ENCODE assay signal across 8 cellular contexts in genomic region chr5:172452398-172453205, GRCh38. TPM values are rescaled to one million over a fixed set of nuclear protein-coding genes. Genes with fewer than 3 reads are reported as not detected.
DNase-seq lines count a peak whose midpoint lies in the region; ATAC-seq, FAIRE-seq and TF ChIP-seq lines count a peak whose summit lies in the region.

No MANE protein-coding gene starts in this region.

- peaks cover 5% of the 10 kb centered on the region for H3K36me3 ChIP-seq in bronchial epithelial cell (ENCODE audit: control insufficient read depth, insufficient read depth, low read length)
- H3K36me3 ChIP-seq in kidney epithelial cell (ENCODE audit: control insufficient read depth, insufficient read depth, low read length), result no peaks in the 10 kb centered on the region

- H3K4me3 ChIP-seq in A549 (peak overlapping the region; percentile 99), bronchial epithelial cell (ENCODE audit: low read depth, low read length) (peak overlapping the region; percentile 71), kidney epithelial cell (ENCODE audit: low read depth, low read length) (peak overlapping the region; percentile 70)

- DNase-seq in A549 (ENCODE audit: low read depth in 1 of 2, low spot score in 1 of 2), result peak in 1 of 2 experiments; percentile 73
- peak; percentile 21 for DNase-seq in HK-2 (ENCODE audit: unreplicated experiment)
- DNase-seq in bronchial epithelial cell (ENCODE audit: low read depth), result peak; percentile 62
- DNase-seq in kidney epithelial cell (ENCODE audit: low read depth), result no peak
- no peak for DNase-seq in NCI-H2107 (lab: John Stamatoyannopoulos, UW)

- no peak for TF ChIP-seq RAD21 in A549 (conservative IDR thresholded peaks at IDR 0.05 in 1 of 2, IDR thresholded peaks at IDR 0.05 in 1 of 2)

- POLR2A ChIA-PET in A549 (lab: Yijun Ruan, JAX), result interaction anchor here (1.6 kb wide), 1 partner anchor 38 kb away, joined by 4 read pairs; no protein-coding TSS in a partner anchor

- CTCF ChIA-PET in A549 (lab: Yijun Ruan, JAX), result interaction anchor here (0.5 to 5.5 kb wide), 34 partner anchors 8 to 605 kb away, joined by 3 to 47 read pairs (median 4); no protein-coding TSS in a partner anchor

- H3K27ac ChIP-seq in A549 (peak overlapping the region; percentile 92 to 95), temporal lobe (ENCODE audit: low read depth, low read length) (peak overlapping the region; percentile 76)

- no peak for TF ChIP-seq POLR2A in A549 (IDR thresholded peaks at IDR 0.05; ENCODE audit: low read length)

- 58% methylated on average over 18 of the region's 18 CpGs for WGBS in A549 (ENCODE audit: missing lambda C conversion rate)

- H3K27me3 ChIP-seq in bronchial epithelial cell (ENCODE audit: control insufficient read depth, insufficient read depth, low read length) (no peaks in the 10 kb centered on the region), kidney epithelial cell (ENCODE audit: control insufficient read depth, insufficient read depth, low read length) (no peaks in the 10 kb centered on the region)

- TF ChIP-seq CTCF in A549 (IDR thresholded peaks at IDR 0.05), result peak; percentile 43
- peak; percentile 24 for TF ChIP-seq CTCF in bronchial epithelial cell (IDR thresholded peaks at IDR 0.05; ENCODE audit: insufficient read depth, low read length, severe bottlenecking)
- TF ChIP-seq CTCF in kidney epithelial cell (IDR thresholded peaks at IDR 0.05; ENCODE audit: insufficient read depth, low read length, poor library complexity, severe bottlenecking), result no peak

- peak overlapping the region; percentile 89 for H3K4me2 ChIP-seq in A549

- no peaks in the 10 kb centered on the region for H3K9me3 ChIP-seq in A549

- TF ChIP-seq EP300 in A549 (IDR thresholded peaks at IDR 0.05), result no peak

- ATAC-seq in A549, result peak; percentile 33 to 65; a peak in 3 of 6 replicates
- no peak for ATAC-seq in GM18511 (IDR thresholded peaks at IDR 0.05; ENCODE audit: unreplicated experiment)
- no peak for ATAC-seq in GM18873 (IDR thresholded peaks at IDR 0.05; ENCODE audit: low FRiP score, unreplicated experiment)

- FAIRE-seq in A549 (lab: Jason Lieb, UNC) (no peak), bronchial epithelial cell (lab: Jason Lieb, UNC) (no peak)

- peaks cover 25% of the 10 kb centered on the region for H3K4me1 ChIP-seq in A549

TF ChIP-seq in A549, 52 proteins besides CTCF, POLR2A, EP300 and RAD21:
- TF ChIP-seq HES2 (IDR thresholded peaks at IDR 0.05), result no peak
- no peak for TF ChIP-seq USF2 (IDR thresholded peaks at IDR 0.05)
- TF ChIP-seq ZC3H11A (IDR thresholded peaks at IDR 0.05), result no peak
- no peak for TF ChIP-seq POLR2AphosphoS2 (conservative IDR thresholded peaks at IDR 0.05; ENCODE audit: low read length)
- no peak for TF ChIP-seq NFE2L2 (conservative IDR thresholded peaks at IDR 0.05; ENCODE audit: low read length)
- peak; percentile 98 for TF ChIP-seq KDM1A (IDR thresholded peaks at IDR 0.05; ENCODE audit: low read depth)
- no peak for TF ChIP-seq MAZ (IDR thresholded peaks at IDR 0.05; ENCODE audit: borderline replicate concordance, low read depth, low read length)
- TF ChIP-seq HEYL (CRISPR knock-in tag; IDR thresholded peaks at IDR 0.05), result no peak
- no peak for TF ChIP-seq HOXB13 (CRISPR knock-in tag; IDR thresholded peaks at IDR 0.05; ENCODE audit: low read depth)
- no peak for TF ChIP-seq ATOH8 (CRISPR knock-in tag; IDR thresholded peaks at IDR 0.05; ENCODE audit: low read depth)
- TF ChIP-seq CHD2 (IDR thresholded peaks at IDR 0.05; ENCODE audit: low read length, partially characterized antibody), result no peak
- TF ChIP-seq SMC3 (IDR thresholded peaks at IDR 0.05), result 0 out of 3 replicates have a peak, but pooled peaks have one; percentile 15
- no peak for TF ChIP-seq RARB (CRISPR knock-in tag; IDR thresholded peaks at IDR 0.05)
- TF ChIP-seq HDAC2 (IDR thresholded peaks at IDR 0.05), result peak; percentile 92
- TF ChIP-seq CHD4 (IDR thresholded peaks at IDR 0.05; ENCODE audit: borderline replicate concordance), result peak; percentile 97
- TF ChIP-seq SREBF2 (IDR thresholded peaks at IDR 0.05), result no peak
- TF ChIP-seq PHF8 (IDR thresholded peaks at IDR 0.05; ENCODE audit: borderline replicate concordance, low read depth), result no peak
- 0 out of 2 replicates have a peak, but pooled peaks have one; percentile 22 for TF ChIP-seq NPAS2 (CRISPR knock-in tag; IDR thresholded peaks at IDR 0.05; ENCODE audit: borderline replicate concordance)

RNA-seq across cellular contexts. Expression of gene SH3PXD2B, which starts 1.7 kb away (rescaled TPM):
- polyA plus RNA-seq in A549 (2011; rRNA removed), result 15.5 TPM in 2 replicates
- polyA plus RNA-seq in A549 (2012; cell fraction: cytosol; rRNA removed), result 6.9 and 9.8 TPM in 2 replicates
- 11.7 and 13.3 TPM in 2 replicates for polyA plus RNA-seq in A549 (2012; cell fraction: nucleus; rRNA removed)
- polyA plus RNA-seq in A549 (2017; fragmentation: RNase III; extraction: RNeasy Plus Mini Kit Qiagen cat#74134 plus additional on column Dnase treatment), result 12.4 to 15.4 TPM (median 15.1 TPM) in 3 replicates
- polyA minus RNA-seq in A549 (2011; rRNA and poly(A)+ RNA removed), result 20.4 and 21.2 TPM in 2 replicates
- total RNA-seq in bronchial epithelial cell, result 10.0 and 15.1 TPM in 2 replicates
- total RNA-seq in kidney epithelial cell, result 57.4 and 62.4 TPM in 2 replicates
- total RNA-seq in temporal lobe, result 13.8 TPM

Comparison
In these comparisons a context has a peak if more than half of its experiments do, and no peak if none do; other contexts are left out.
1. ATAC-seq: peak in A549 (2 of 2); none in GM18511 (single experiment) and GM18873 (single experiment).
2. DNase-seq: peak in HK-2 (single experiment) and bronchial epithelial cell (single experiment); none in kidney epithelial cell (single experiment) and NCI-H2107 (single experiment).
3. Peak in every context shown above with its lines, with median percentiles within 50 percentile points of each other: H3K4me3 ChIP-seq.